In genomic region chr1:206262424-206262823, GRCh38 we compare ENCODE assay signal across 2 cellular contexts. TPM values are rescaled to one million over a fixed set of nuclear protein-coding genes. Genes with fewer than 3 reads are reported as not detected.
"Had no signal": no experiment of that assay in that cellular context is flagged by ENCODE, and none has a peak within 500 bp of the region (broad histone marks: within the 10 kb centered on the region; RNA-seq: fewer than 3 reads in every experiment).

No MANE protein-coding gene starts in this region.

RNA-seq across cellular contexts. Expression of gene FAM72A, which starts 59.8 kb away (rescaled TPM):
- total RNA-seq: left ventricle myocardium inferior, ureter had no signal
